29 cellular contexts compared by ENCODE assay signal in genomic region chr3:183155499-183155898, GRCh38. TPM values are rescaled to one million over a fixed set of nuclear protein-coding genes. Genes with fewer than 3 reads are reported as not detected.
"Had no signal": no experiment of that assay in that cellular context is flagged by ENCODE, and none has a peak within 500 bp of the region (broad histone marks: within the 10 kb centered on the region; RNA-seq: fewer than 3 reads in every experiment).

No MANE protein-coding gene starts in this region.

- H3K27me3 ChIP-seq: brain microvascular endothelial cell, foreskin keratinocyte, gastrocnemius medialis, heart left ventricle had no signal

- DNase-seq: activated CD4-positive, alpha-beta T cell treated with anti-CD3 and anti-CD28 coated beads for 1 hour; activated CD4-positive, alpha-beta T cell treated with anti-CD3 and anti-CD28 coated beads for 4 hours; activated CD4-positive, alpha-beta T cell treated with anti-CD3 and anti-CD28 coated beads, Interleukin-2, amount 10 ng/mL, durations not matched to agents 7 days and 5 days; activated CD4-positive, alpha-beta T cell treated with anti-CD3 and anti-CD28 coated beads, Interleukin-2, amount 50 U/mL, for 48 hours; activated CD4-positive, CD25-positive, alpha-beta regulatory T cell; activated CD8-positive, alpha-beta memory T cell treated with anti-CD3 and anti-CD28 coated beads for 24 hours; activated CD8-positive, alpha-beta T cell treated with anti-CD3 and anti-CD28 coated beads for 36 hours; activated effector memory CD4-positive, alpha-beta T cell treated with Interleukin-2 at 50 U/mL for 16 hours; activated gamma-delta T cell treated with Interleukin-2 at 50 U/mL for 16 hours; activated naive CD4-positive, alpha-beta T cell treated with anti-CD3 and anti-CD28 coated beads, Interleukin-2, amount 50 U/mL, for 16 hours; activated naive CD4-positive, alpha-beta T cell treated with Interleukin-2 at 50 U/mL for 16 hours; activated T-cell treated with anti-CD3 and anti-CD28 coated beads, Interleukin-2, amount 50 U/mL, for 4 hours; amniotic stem cell; anterior cingulate cortex; brain microvascular endothelial cell; caudate nucleus; dermis blood vessel endothelial cell; effector CD4-positive, alpha-beta T cell; effector memory CD8-positive, alpha-beta T cell; erythroblast; foreskin keratinocyte; gastrocnemius medialis; glutamatergic neuron; heart left ventricle; T-helper 1 cell; T-helper 17 cell; T1000 had no signal

- H3K27ac ChIP-seq: brain microvascular endothelial cell, esophagus muscularis mucosa, foreskin keratinocyte, gastrocnemius medialis, heart left ventricle had no signal

- H3K4me3 ChIP-seq: esophagus muscularis mucosa, gastrocnemius medialis, heart left ventricle had no signal

- H3K36me3 ChIP-seq: brain microvascular endothelial cell, esophagus muscularis mucosa, gastrocnemius medialis, heart left ventricle had no signal

- H3K4me1 ChIP-seq: esophagus muscularis mucosa, foreskin keratinocyte, gastrocnemius medialis, heart left ventricle had no signal

- H3K9me3 ChIP-seq: esophagus muscularis mucosa, gastrocnemius medialis, heart left ventricle had no signal

- ATAC-seq: activated CD8-positive, alpha-beta T cell treated with anti-CD3 and anti-CD28 coated beads for 36 hours; activated T-cell treated with anti-CD3 and anti-CD28 coated beads, Interleukin-2, amount 50 U/mL, for 4 hours; activated T-helper 17 cell treated with anti-CD3 and anti-CD28 coated beads, Interleukin-2, amount 50 U/mL, for 72 hours; effector memory CD8-positive, alpha-beta T cell; foreskin keratinocyte; gastrocnemius medialis; heart left ventricle; T-helper 17 cell had no signal

RNA-seq across cellular contexts. Expression of gene LAMP3, which starts 7.0 kb away (rescaled TPM):
- total RNA-seq: gastrocnemius medialis had no signal
